8 cellular contexts compared by ENCODE assay signal in genomic region chr12:71685961-71686657, GRCh38. TPM values are rescaled to one million over a fixed set of nuclear protein-coding genes. Genes with fewer than 3 reads are reported as not detected.
A peak's percentile ranks its signal among the peaks of the same experiment; 100 is the strongest.
DNase-seq lines count a peak whose midpoint lies in the region; ATAC-seq lines count a peak whose summit lies in the region.

Gene TMEM19 (plus strand): TSS chr12:71686082. CDS start chr12:71686681, 599 bp downstream.

- no peaks in the 10 kb centered on the region for H3K9me3 ChIP-seq in BLaER1 treated with 17β-estradiol and CSF1 and Interleukin-3, amounts not matched to agents 10 nM and 100 nM (replicated peaks in 1 of 11)

- H3K9ac ChIP-seq in BLaER1 treated with 17β-estradiol and CSF1 and Interleukin-3, amounts not matched to agents 10 nM and 100 nM = peak within 1 kb of the TSS; percentile 76 to 88 (median 85)

- ATAC-seq in HG03460 (IDR thresholded peaks at IDR 0.05; ENCODE audit: unreplicated experiment) (peak; percentile 89), left lobe of liver (peak; percentile 94)

- H3K27me3 ChIP-seq in BLaER1 treated with 17β-estradiol and CSF1 and Interleukin-3, amounts not matched to agents 10 nM and 100 nM = no peaks in the 10 kb centered on the region

- no peaks in the 10 kb centered on the region for H4K20me1 ChIP-seq in BLaER1 treated with 17β-estradiol and CSF1 and Interleukin-3, amounts not matched to agents 10 nM and 100 nM

- peak; percentile 19 for DNase-seq in GM19240 (ENCODE audit: insufficient read length, low spot score)
- DNase-seq in NCI-H524 treated with DMSO at 0.1 percent for 48 hours (lab: John Stamatoyannopoulos, UW) = peak; percentile 49
- DNase-seq in activated CD4-positive, alpha-beta T cell treated with anti-CD3 and anti-CD28 coated beads, Interleukin-2, amount 10 ng/mL, durations not matched to agents 24 days and 14 days = peak; percentile 94
- DNase-seq in dedifferentiated amniotic fluid mesenchymal stem cell (ENCODE audit: extremely low spot score) = peak; percentile 86
- peak; percentile 97 for DNase-seq in left lobe of liver (ENCODE audit: low spot score)
- peak; percentile 64 for DNase-seq in stimulated activated CD4-positive, alpha-beta T cell treated with anti-CD3 and anti-CD28 coated beads, Interleukin-2, amount 100 ng/mL, for 4 hours (ENCODE audit: low read depth)

- H3K9me3 Mint-ChIP-seq in activated CD4-positive, alpha-beta T cell treated with anti-CD3 and anti-CD28 coated beads, Interleukin-2, amount 10 ng/mL, durations not matched to agents 24 days and 14 days = no peaks in the 10 kb centered on the region

- H3K36me3 ChIP-seq in BLaER1 treated with 17β-estradiol and CSF1 and Interleukin-3, amounts not matched to agents 10 nM and 100 nM = peaks cover 0 to 13% (median 7%) of the 10 kb centered on the region in 11 experiments; a peak in 6 of 22 replicates

- peak within 1 kb of the TSS; percentile 35 to 93 (median 85); a peak in 21 of 22 replicates for H3K27ac ChIP-seq in BLaER1 treated with 17β-estradiol and CSF1 and Interleukin-3, amounts not matched to agents 10 nM and 100 nM

- H3K4me2 ChIP-seq in BLaER1 treated with 17β-estradiol and CSF1 and Interleukin-3, amounts not matched to agents 10 nM and 100 nM = peak within 1 kb of the TSS; percentile 78 to 99 (median 94)

- H3K27me3 Mint-ChIP-seq in activated CD4-positive, alpha-beta T cell treated with anti-CD3 and anti-CD28 coated beads, Interleukin-2, amount 10 ng/mL, durations not matched to agents 24 days and 14 days = no peaks in the 10 kb centered on the region

- H3K4me3 ChIP-seq in BLaER1 treated with 17β-estradiol and CSF1 and Interleukin-3, amounts not matched to agents 10 nM and 100 nM = peak within 1 kb of the TSS; percentile 61 to 75 (median 70)

- H3K4me3 Mint-ChIP-seq in activated CD4-positive, alpha-beta T cell treated with anti-CD3 and anti-CD28 coated beads, Interleukin-2, amount 10 ng/mL, durations not matched to agents 24 days and 14 days = peak within 1 kb of the TSS; percentile 92

- peaks cover 12% of the 10 kb centered on the region for H3K4me1 Mint-ChIP-seq in activated CD4-positive, alpha-beta T cell treated with anti-CD3 and anti-CD28 coated beads, Interleukin-2, amount 10 ng/mL, durations not matched to agents 24 days and 14 days

- H3K4me1 ChIP-seq in BLaER1 treated with 17β-estradiol and CSF1 and Interleukin-3, amounts not matched to agents 10 nM and 100 nM = peaks cover 28 to 38% (median 33%) of the 10 kb centered on the region in 10 experiments

- H3K27ac Mint-ChIP-seq in activated CD4-positive, alpha-beta T cell treated with anti-CD3 and anti-CD28 coated beads, Interleukin-2, amount 10 ng/mL, durations not matched to agents 24 days and 14 days = peak within 1 kb of the TSS; percentile 95

- intact Hi-C loops in activated CD4-positive, alpha-beta T cell treated with anti-CD3 and anti-CD28 coated beads, Interleukin-2, amount 10 ng/mL, durations not matched to agents 24 days and 14 days (cut with micrococcal nuclease) = loop anchor here (1.0 to 10.0 kb wide), 4 partner anchors 22 to 1441 kb away; partner anchors contain the start of genes CNOT2, RAB21, TBC1D15 and THAP2

- no peaks in the 10 kb centered on the region for H3K36me3 Mint-ChIP-seq in activated CD4-positive, alpha-beta T cell treated with anti-CD3 and anti-CD28 coated beads, Interleukin-2, amount 10 ng/mL, durations not matched to agents 24 days and 14 days (ENCODE audit: low read depth)

RNA-seq across cellular contexts. Expression of gene TMEM19, which starts in this region (rescaled TPM):
- total RNA-seq in activated CD4-positive, alpha-beta T cell treated with anti-CD3 and anti-CD28 coated beads, Interleukin-2, amount 10 ng/mL, durations not matched to agents 24 days and 14 days = 10.2 and 13.5 TPM in 2 replicates
- total RNA-seq in left lobe of liver = 21.5 TPM

Comparison
In these comparisons a context has a peak if more than half of its experiments do, and no peak if none do; other contexts are left out.
1. Peak in every context shown above with its lines: DNase-seq, ATAC-seq, H3K4me3 ChIP-seq and H3K27ac ChIP-seq.
2. DNase-seq: peak in every context shown above with its lines; median percentile 97 in left lobe of liver; 94 in activated CD4-positive, alpha-beta T cell treated with anti-CD3 and anti-CD28 coated beads, Interleukin-2, amount 10 ng/mL, durations not matched to agents 24 days and 14 days; 86 in dedifferentiated amniotic fluid mesenchymal stem cell; 64 in stimulated activated CD4-positive, alpha-beta T cell treated with anti-CD3 and anti-CD28 coated beads, Interleukin-2, amount 100 ng/mL, for 4 hours; 49 in NCI-H524 treated with DMSO at 0.1 percent for 48 hours; 19 in GM19240.